Comparison of ENCODE assay signal across 1 cellular context in the genomic region with DNA sequence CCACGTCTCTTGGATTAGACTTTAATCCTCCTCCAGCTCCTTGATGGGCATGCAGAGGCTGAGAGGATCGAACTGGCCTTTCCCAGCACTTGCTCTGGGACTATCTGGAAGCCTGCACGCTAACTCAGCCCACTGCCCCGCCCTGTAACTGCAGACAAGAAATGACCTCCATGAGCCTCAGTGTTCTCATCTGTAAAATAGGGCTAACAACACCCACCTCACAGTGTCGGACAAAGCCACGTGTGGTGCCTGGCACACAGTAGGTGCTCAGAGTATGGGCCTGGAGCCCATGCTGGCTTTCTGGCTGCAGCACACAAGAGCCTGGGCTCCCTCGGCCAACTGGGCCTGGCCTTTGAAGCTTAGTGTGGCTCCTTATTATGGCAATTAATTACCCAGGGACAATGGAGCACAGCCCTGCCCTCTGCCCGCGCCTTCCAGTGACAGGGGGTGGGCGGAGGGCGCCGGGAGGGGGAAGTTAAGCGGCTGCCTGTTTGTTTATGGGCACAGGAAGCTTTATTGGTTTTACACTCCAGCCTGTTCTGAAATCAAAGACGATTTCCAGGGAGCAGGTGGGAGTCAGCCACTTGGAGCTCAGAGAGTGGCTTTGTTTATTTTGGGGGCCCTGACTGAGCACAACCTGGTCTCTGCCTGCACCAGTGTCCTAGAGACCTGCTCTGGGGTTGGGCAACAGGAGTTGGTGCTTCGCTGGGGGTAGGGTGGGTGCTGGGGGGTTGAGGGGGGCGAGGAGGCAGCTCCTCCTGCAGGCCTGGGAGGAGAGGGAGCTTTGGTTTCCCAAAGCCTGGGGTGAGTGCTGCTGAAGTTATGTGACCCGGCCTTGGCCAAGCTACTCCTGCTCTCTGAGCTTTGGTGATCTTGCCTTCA.
TF ChIP-seq lines count a peak whose summit lies in the region.

No MANE protein-coding gene starts in this region.

TF ChIP-seq in HEK293, 187 proteins besides CTCF, POLR2A, EP300 and RAD21 (continued from another document):
- TF ChIP-seq, protein P1, sequence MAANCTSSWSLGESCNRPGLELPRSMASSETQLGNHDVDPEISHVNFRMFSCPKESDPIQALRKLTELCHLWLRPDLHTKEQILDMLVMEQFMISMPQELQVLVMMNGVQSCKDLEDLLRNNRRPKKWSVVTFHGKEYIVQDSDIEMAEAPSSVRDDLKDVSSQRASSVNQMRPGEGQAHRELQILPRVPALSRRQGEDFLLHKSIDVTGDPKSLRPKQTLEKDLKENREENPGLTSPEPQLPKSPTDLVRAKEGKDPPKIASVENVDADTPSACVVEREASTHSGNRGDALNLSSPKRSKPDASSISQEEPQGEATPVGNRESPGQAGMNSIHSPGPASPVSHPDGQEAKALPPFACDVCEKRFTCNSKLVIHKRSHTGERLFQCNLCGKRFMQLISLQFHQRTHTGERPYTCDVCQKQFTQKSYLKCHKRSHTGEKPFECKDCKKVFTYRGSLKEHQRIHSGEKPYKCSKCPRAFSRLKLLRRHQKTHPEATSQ (tag by site-specific recombination; IDR thresholded peaks at IDR 0.05) = no peak
- TF ChIP-seq SP7 (tag by site-specific recombination; IDR thresholded peaks at IDR 0.05) (no peak), ZBTB1 (tag by site-specific recombination; IDR thresholded peaks at IDR 0.05) (no peak), ZNF132 (tag by site-specific recombination; IDR thresholded peaks at IDR 0.05; ENCODE audit: borderline replicate concordance) (no peak)
